9 cellular contexts compared by ENCODE assay signal in the genomic region with DNA sequence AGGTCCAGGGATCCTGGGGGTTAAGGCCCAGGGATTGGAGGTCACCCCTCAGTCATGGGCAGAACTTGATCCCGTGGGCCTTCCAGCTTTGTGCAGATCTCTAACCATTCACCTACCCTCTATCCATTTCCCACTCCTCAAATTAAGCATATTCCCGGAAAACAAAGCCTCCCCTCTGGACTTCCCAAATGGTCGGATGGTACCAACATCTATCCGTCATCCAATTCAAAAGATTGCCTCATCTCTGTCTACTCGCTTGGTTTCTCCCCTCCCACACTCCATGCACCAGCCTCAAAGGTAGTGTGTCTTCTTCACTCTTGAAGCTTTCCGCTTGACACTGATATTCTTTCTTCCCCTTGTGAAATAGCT. TPM values are rescaled to one million over a fixed set of nuclear protein-coding genes. Genes with fewer than 3 reads are reported as not detected.
DNase-seq lines count a peak whose midpoint lies in the region; ATAC-seq and TF ChIP-seq lines count a peak whose summit lies in the region.
"Had no signal": no experiment of that assay in that cellular context is flagged by ENCODE, and none has a peak within 500 bp of the region (broad histone marks: within the 10 kb centered on the region; RNA-seq: fewer than 3 reads in every experiment).

No MANE protein-coding gene starts in this region.

- no peak overlapping the region for H2BK5ac ChIP-seq in neuronal stem cell (ENCODE audit: low read length)

- peak overlapping the region; percentile 56 for H3K27ac ChIP-seq in CD4-positive, alpha-beta memory T cell (ENCODE audit: low read depth, low read length)
- H3K27ac ChIP-seq in mammary epithelial cell (ENCODE audit: insufficient read depth, low read depth, low read length), result no peak overlapping the region
- H3K27ac ChIP-seq in neuronal stem cell (replicated peaks; ENCODE audit: low read length), result no peak overlapping the region
- H3K27ac ChIP-seq in foreskin keratinocyte, result no peak overlapping the region
- H3K27ac ChIP-seq: cardiac muscle cell had no signal

- H3K27me3 ChIP-seq in CD4-positive, alpha-beta memory T cell (ENCODE audit: insufficient read depth, low read length), result no peaks in the 10 kb centered on the region
- H3K27me3 ChIP-seq in Loucy (ENCODE audit: insufficient read depth, low read length, poor library complexity, severe bottlenecking) (no peaks in the 10 kb centered on the region), mammary epithelial cell (ENCODE audit: insufficient read depth, low read length) (no peaks in the 10 kb centered on the region), neuronal stem cell (ENCODE audit: control insufficient read depth in 3 of 3, insufficient read depth in 3 of 3, low read depth in 1 of 3, low read length in 3 of 3) (peaks cover 0 to 3% (median 0%) of the 10 kb centered on the region in 3 experiments), foreskin keratinocyte (no peaks in the 10 kb centered on the region)
- H3K27me3 ChIP-seq: cardiac muscle cell had no signal

- H3K79me1 ChIP-seq in neuronal stem cell (ENCODE audit: low read depth, low read length), result no peaks in the 10 kb centered on the region

- no peak overlapping the region for H2BK15ac ChIP-seq in neuronal stem cell (ENCODE audit: low read length)

- H2AFZ ChIP-seq in Loucy (ENCODE audit: low read length), result peak overlapping the region; percentile 81; the same call in 1 of the 2 replicates
- H2AFZ ChIP-seq in mammary epithelial cell (ENCODE audit: low read depth, low read length), result peak overlapping the region; percentile 72
- peak overlapping the region; percentile 87 for H2AFZ ChIP-seq in neuronal stem cell (ENCODE audit: low read length)

- POLR2A ChIA-PET in CD4-positive, alpha-beta memory T cell (lab: Charles Lee; ENCODE audit: partially characterized antibody), result no interaction called here

- no TSS peak for BruUV-seq in mammary epithelial cell (replicated peaks; lab: Mats Ljungman, UMichigan)

- H3K4me1 Mint-ChIP-seq in CD4-positive, alpha-beta memory T cell, result peaks cover 10 to 31% (median 17%) of the 10 kb centered on the region in 4 donors

- H3K23ac ChIP-seq in neuronal stem cell (ENCODE audit: low read depth, low read length, poor library complexity), result no peak overlapping the region

- dilution Hi-C loops in mammary epithelial cell (cut with HindIII; ENCODE audit: low sequenced_read_pairs), result no loop called here

- H4K91ac ChIP-seq in neuronal stem cell (ENCODE audit: low read depth, low read length, poor library complexity), result no peak overlapping the region

- no peaks in the 10 kb centered on the region for H3K9me3 Mint-ChIP-seq in CD4-positive, alpha-beta memory T cell

- TF ChIP-seq CTCF in Loucy (conservative IDR thresholded peaks at IDR 0.05; ENCODE audit: low read length) (no peak), mammary epithelial cell (conservative IDR thresholded peaks at IDR 0.05 in 1 of 2, IDR thresholded peaks at IDR 0.05 in 1 of 2; ENCODE audit: extremely low read depth in 1 of 2, insufficient read depth in 1 of 2, low read depth in 1 of 2, low read length in 2 of 2) (no peak), foreskin keratinocyte (conservative IDR thresholded peaks at IDR 0.05) (no peak)

- no peaks in the 10 kb centered on the region for H3K9me2 ChIP-seq in Loucy (replicated peaks; ENCODE audit: low read depth, low read length)

- no peaks in the 10 kb centered on the region for H3K27me3 Mint-ChIP-seq in CD4-positive, alpha-beta memory T cell

- H3F3A ChIP-seq in Loucy (ENCODE audit: low read depth), result no peaks in the 10 kb centered on the region

- H3K9ac ChIP-seq in Loucy (ENCODE audit: low read depth, low read length, poor library complexity, severe bottlenecking) (peak overlapping the region; percentile 54), mammary epithelial cell (ENCODE audit: insufficient read depth, low read length) (no peak overlapping the region), neuronal stem cell (ENCODE audit: low read depth, low read length, poor library complexity) (no peak overlapping the region)

- H4K20me1 ChIP-seq in Loucy (ENCODE audit: insufficient read depth, low read length, poor library complexity, severe bottlenecking), result no peaks in the 10 kb centered on the region
- no peaks in the 10 kb centered on the region for H4K20me1 ChIP-seq in mammary epithelial cell (ENCODE audit: insufficient read depth, low read length)

- no peaks in the 10 kb centered on the region for H3K36me3 ChIP-seq in CD4-positive, alpha-beta memory T cell (ENCODE audit: insufficient read depth, low read length)
- no peaks in the 10 kb centered on the region for H3K36me3 ChIP-seq in Loucy (ENCODE audit: insufficient read depth, low read length)
- no peaks in the 10 kb centered on the region for H3K36me3 ChIP-seq in mammary epithelial cell (ENCODE audit: insufficient read depth, low read length)
- peaks cover 0 to 5% of the 10 kb centered on the region in 2 donors for H3K36me3 ChIP-seq in neuronal stem cell (replicated peaks in 1 of 2; ENCODE audit: control insufficient read depth in 2 of 2, insufficient read depth in 2 of 2, low read length in 2 of 2)
- H3K36me3 ChIP-seq: cardiac muscle cell had no signal

- no peak overlapping the region for H3K4ac ChIP-seq in neuronal stem cell (ENCODE audit: low read length)

- WGBS in mammary epithelial cell (ENCODE audit: low coverage, missing lambda C conversion rate), result 64% methylated on average over 6 of the region's 6 CpGs
- no CpG with 5 or more reads among the region's 6 CpGs for WGBS in neuronal stem cell (ENCODE audit: extremely low coverage in 2 of 2, insufficient read length in 2 of 2, insufficient replicate concordance in 1 of 2), 2 donors

- intact Hi-C loops in CD4-positive, alpha-beta memory T cell (cut with micrococcal nuclease), result loop anchor here (1.0 to 10.0 kb wide), 4 partner anchors 86 to 619 kb away; no protein-coding TSS in a partner anchor
- intact Hi-C loops in mammary epithelial cell (cut with micrococcal nuclease), result loop anchor here (1.0 to 2.0 kb wide), 3 partner anchors 75 to 619 kb away; no protein-coding TSS in a partner anchor

- H3K4me3 Mint-ChIP-seq in CD4-positive, alpha-beta memory T cell, result peak overlapping the region; percentile 83 to 95 (median 90)

- peak overlapping the region in 1 of 2 donors; percentile 55 for H3K4me3 ChIP-seq in CD4-positive, alpha-beta memory T cell (ENCODE audit: low read length in 2 of 2)
- peak overlapping the region; percentile 70 for H3K4me3 ChIP-seq in Loucy (ENCODE audit: low read length, poor library complexity, severe bottlenecking)
- peak overlapping the region in 1 of 3 experiments; percentile 40 for H3K4me3 ChIP-seq in mammary epithelial cell (replicated peaks in 1 of 3; ENCODE audit: insufficient read depth in 1 of 3, low read depth in 2 of 3, low read length in 3 of 3)
- H3K4me3 ChIP-seq in neuronal stem cell (ENCODE audit: low read length in 2 of 2), result peak overlapping the region in 1 of 2 donors; percentile 35

- ATAC-seq in GM19395 (IDR thresholded peaks at IDR 0.05; ENCODE audit: unreplicated experiment) (no peak), GM19397 (IDR thresholded peaks at IDR 0.05; ENCODE audit: unreplicated experiment) (no peak), foreskin keratinocyte (no peak)

- H3K4me1 ChIP-seq in CD4-positive, alpha-beta memory T cell (ENCODE audit: insufficient read depth, low read length), result peaks cover 10% of the 10 kb centered on the region
- H3K4me1 ChIP-seq in Loucy (ENCODE audit: insufficient read depth, low read length, poor library complexity, severe bottlenecking) (peaks cover 13% of the 10 kb centered on the region), mammary epithelial cell (ENCODE audit: insufficient read depth, low read length) (no peaks in the 10 kb centered on the region), neuronal stem cell (ENCODE audit: control insufficient read depth in 2 of 2, insufficient read depth in 1 of 2, low read depth in 1 of 2, low read length in 2 of 2) (no peaks in the 10 kb centered on the region), foreskin keratinocyte (no peaks in the 10 kb centered on the region)

- no peak overlapping the region for H2BK120ac ChIP-seq in neuronal stem cell (ENCODE audit: low read depth, low read length)

- no peaks in the 10 kb centered on the region for H3K9me3 ChIP-seq in CD4-positive, alpha-beta memory T cell (ENCODE audit: control insufficient read depth in 1 of 2, low read length in 2 of 2)
- no peaks in the 10 kb centered on the region for H3K9me3 ChIP-seq in Loucy (ENCODE audit: insufficient read depth, low read depth, low read length)
- no peaks in the 10 kb centered on the region for H3K9me3 ChIP-seq in mammary epithelial cell (replicated peaks; ENCODE audit: insufficient read depth, low read length)
- H3K9me3 ChIP-seq in neuronal stem cell (replicated peaks in 1 of 2; ENCODE audit: control insufficient read depth in 2 of 2, insufficient read depth in 1 of 2, low read depth in 1 of 2, low read length in 2 of 2), result no peaks in the 10 kb centered on the region

- no peak overlapping the region for H3K18ac ChIP-seq in neuronal stem cell (ENCODE audit: low read length)

- DNase-seq in CD4-positive, alpha-beta memory T cell, result peak in 1 of 5 donors; percentile 55
- DNase-seq in mammary epithelial cell, result no peak
- DNase-seq in neuronal stem cell (ENCODE audit: low spot score), result no peak
- DNase-seq in foreskin keratinocyte, result no peak
- no peak for DNase-seq in activated CD8-positive, alpha-beta memory T cell treated with anti-CD3 and anti-CD28 coated beads, Interleukin-2, amount 50 U/mL, for 48 hours

- CTCF ChIA-PET in CD4-positive, alpha-beta memory T cell (lab: Charles Lee; ENCODE audit: partially characterized antibody), result interaction anchor here (1.2 to 2.0 kb wide), 2 partner anchors 87 to 619 kb away, joined by 4 to 17 read pairs; no protein-coding TSS in a partner anchor
- CTCF ChIA-PET in mammary epithelial cell (lab: Charles Lee; ENCODE audit: low non-redundant PET), result interaction anchor here (0.6 kb wide), 1 partner anchor 398 kb away, joined by 10 read pairs; no protein-coding TSS in a partner anchor

- no peak overlapping the region for H2AK5ac ChIP-seq in neuronal stem cell (ENCODE audit: low read depth, low read length)

- no peak overlapping the region for H4K8ac ChIP-seq in neuronal stem cell (ENCODE audit: low read depth, low read length)

- peak overlapping the region; percentile 68 to 97 (median 94) for H3K27ac Mint-ChIP-seq in CD4-positive, alpha-beta memory T cell

- H3K36me3 Mint-ChIP-seq in CD4-positive, alpha-beta memory T cell, result peaks cover 0 to 9% of the 10 kb centered on the region in 2 donors

- in situ Hi-C loops in mammary epithelial cell (cut with MboI; ENCODE audit: low sequenced_read_pairs in 2 of 2), result no loop called here

- H3K4me2 ChIP-seq in Loucy (ENCODE audit: low read depth, low read length, poor library complexity, severe bottlenecking) (peak overlapping the region; percentile 70), mammary epithelial cell (ENCODE audit: insufficient read depth, low read depth, low read length) (peak overlapping the region; percentile 62), neuronal stem cell (ENCODE audit: insufficient read depth, low read length, poor library complexity, severe bottlenecking) (no peak overlapping the region)

- H3K14ac ChIP-seq in neuronal stem cell (ENCODE audit: low read length), result no peak overlapping the region

- H2BK12ac ChIP-seq in neuronal stem cell (ENCODE audit: low read length), result no peak overlapping the region

- H3K79me2 ChIP-seq in Loucy (ENCODE audit: insufficient read depth, low read length) (peaks cover 29% of the 10 kb centered on the region), mammary epithelial cell (ENCODE audit: insufficient read depth, low read length) (peaks cover 20% of the 10 kb centered on the region)

RNA-seq across cellular contexts. Expression of gene BCLAF3, which starts 0.5 kb away (rescaled TPM):
- total RNA-seq in CD4-positive, alpha-beta memory T cell, result 10 to 100 TPM; 12.6 to 15.0 TPM
- polyA plus RNA-seq in CD4-positive, alpha-beta memory T cell, result 1 to 10 TPM in 1 of 2 donors, under 1 TPM in 1; 0.87 to 3.1 TPM
- total RNA-seq in mammary epithelial cell (10 to 100 TPM in 1 of 2 donors, 1 to 10 TPM in 1; 7.5 to 11.0 TPM), foreskin keratinocyte (4.1 and 4.3 TPM in 2 replicates)
- polyA plus RNA-seq in mammary epithelial cell (0.65 TPM), foreskin keratinocyte (1.2 and 1.6 TPM in 2 replicates)
- polyA minus RNA-seq in mammary epithelial cell, result 1.2 TPM
- 4.5 TPM for polyA plus RNA-seq in neuronal stem cell (2013, experiment 1 of 2)
- polyA plus RNA-seq in neuronal stem cell (2013, experiment 2 of 2), result 4.8 TPM
